Comparison of ENCODE assay signal across 8 cellular contexts in genomic region chr5:180494060-180494509, GRCh38. TPM values are rescaled to one million over a fixed set of nuclear protein-coding genes. Genes with fewer than 3 reads are reported as not detected.
A peak's percentile ranks its signal among the peaks of the same experiment; 100 is the strongest.
DNase-seq lines count a peak whose midpoint lies in the region; ATAC-seq and TF ChIP-seq lines count a peak whose summit lies in the region.

CNOT6 (plus strand) TSS chr5:180494379; CDS start chr5:180529277, 34,898 bp downstream.

- peaks cover 8% of the 10 kb centered on the region for H3K9me3 Mint-ChIP-seq in WTC11

- peaks cover 44% of the 10 kb centered on the region for H4K20me1 ChIP-seq in smooth muscle cell (ENCODE audit: low read depth)

- CTCF ChIA-PET in WTC11 (lab: Charles Lee), result interaction anchor here (0.5 to 1.4 kb wide), 3 partner anchors 85 to 180 kb away, joined by 3 to 5 read pairs (median 3); no protein-coding TSS in a partner anchor

- POLR2A ChIA-PET in WTC11 (lab: Charles Lee), result interaction anchor here (0.7 kb wide), 1 partner anchor 482 kb away, joined by 3 read pairs; no protein-coding TSS in a partner anchor

- H3K27ac Mint-ChIP-seq in WTC11, result peak within 1 kb of the TSS; percentile 96

- H3K27me3 Mint-ChIP-seq in WTC11 (ENCODE audit: low read depth), result no peaks in the 10 kb centered on the region

- H3K27me3 ChIP-seq in smooth muscle cell (ENCODE audit: low read depth), result no peaks in the 10 kb centered on the region

- no peaks in the 10 kb centered on the region for H3F3A ChIP-seq in smooth muscle cell (ENCODE audit: low read depth)

- peak within 1 kb of the TSS; percentile 67 for H2AFZ ChIP-seq in smooth muscle cell (ENCODE audit: low read depth)

- peaks cover 18% of the 10 kb centered on the region for H3K4me1 ChIP-seq in smooth muscle cell (ENCODE audit: low read depth)

- H3K4me2 ChIP-seq in smooth muscle cell, result peak within 1 kb of the TSS; percentile 94

- no peaks in the 10 kb centered on the region for H3K9me3 ChIP-seq in smooth muscle cell (replicated peaks; ENCODE audit: low read depth)

- peak; percentile 76 for TF ChIP-seq POLR2A in GM18951 (IDR thresholded peaks at IDR 0.05; ENCODE audit: extremely low read depth, insufficient read depth, insufficient read length)

- H3K4me1 Mint-ChIP-seq in WTC11, result peaks cover 40% of the 10 kb centered on the region

- H3K36me3 ChIP-seq in smooth muscle cell (ENCODE audit: low read depth), result no peaks in the 10 kb centered on the region

- WGBS in smooth muscle cell (ENCODE audit: low lambda C conversion rate), result under 1% methylated on average over 34 of the region's 56 CpGs

- DNase-seq in AG08395 (ENCODE audit: low spot score) (peak; percentile 98), NCI-H2227 treated with DMSO at 0.1 percent for 48 hours (lab: John Stamatoyannopoulos, UW) (peak; percentile 79), WTC11 (ENCODE audit: low spot score) (peak; percentile 90), cardiac fibroblast (ENCODE audit: low read depth in 2 of 2) (peak; percentile 93 to 98), iPS-NIHi7 (ENCODE audit: extremely low spot score) (peak; percentile 98), smooth muscle cell (lab: John Stamatoyannopoulos, UW; ENCODE audit: unreplicated experiment) (peak; percentile 81)

- H3K4me3 ChIP-seq in cardiac fibroblast (replicated peaks in 1 of 2; ENCODE audit: low read depth in 2 of 2, low read length in 2 of 2) (peak within 1 kb of the TSS; percentile 90 to 95), smooth muscle cell (peak within 1 kb of the TSS; percentile 94)

- peaks cover 20% of the 10 kb centered on the region for H3K36me3 Mint-ChIP-seq in WTC11

- TF ChIP-seq CTCF in WTC11 (IDR thresholded peaks at IDR 0.05), result no peak
- no peak for TF ChIP-seq CTCF in cardiac fibroblast (IDR thresholded peaks at IDR 0.05; ENCODE audit: low read depth, low read length)
- TF ChIP-seq CTCF in smooth muscle cell (IDR thresholded peaks at IDR 0.05; ENCODE audit: borderline replicate concordance, insufficient read depth, poor library complexity, severe bottlenecking), result no peak

- in situ Hi-C loops in GM18951 (cut with MboI; ENCODE audit: low sequenced_read_pairs, unreplicated experiment), result no loop called here

- peaks cover 47% of the 10 kb centered on the region for H3K79me2 ChIP-seq in smooth muscle cell (ENCODE audit: low read depth)

- ATAC-seq in HG03175 (IDR thresholded peaks at IDR 0.05; ENCODE audit: unreplicated experiment) (peak; percentile 91), WTC11 (peak; percentile 82)

- H3K4me3 Mint-ChIP-seq in WTC11, result peak within 1 kb of the TSS; percentile 87

- peak within 1 kb of the TSS; percentile 87 for H3K27ac ChIP-seq in smooth muscle cell (ENCODE audit: low read depth)

- peak within 1 kb of the TSS; percentile 95 for H3K9ac ChIP-seq in smooth muscle cell (ENCODE audit: low read depth)

TF ChIP-seq in WTC11, 78 proteins besides CTCF, POLR2A, EP300 and RAD21 (continues in another document):
- no peak for TF ChIP-seq ZNF219 (CRISPR knock-in tag; IDR thresholded peaks at IDR 0.05; ENCODE audit: borderline replicate concordance)
- TF ChIP-seq TEAD1 (CRISPR knock-in tag; IDR thresholded peaks at IDR 0.05), result 0 out of 2 replicates have a peak, but pooled peaks have one; percentile 68
- TF ChIP-seq RORB (CRISPR knock-in tag; IDR thresholded peaks at IDR 0.05), result no peak
- TF ChIP-seq EMX1 (CRISPR knock-in tag; IDR thresholded peaks at IDR 0.05), result no peak
- peak; percentile 38; the same call in 1 of the 2 replicates for TF ChIP-seq USF2 (CRISPR knock-in tag; IDR thresholded peaks at IDR 0.05)
- TF ChIP-seq AR (CRISPR knock-in tag; IDR thresholded peaks at IDR 0.05), result no peak
- TF ChIP-seq E2F1 (CRISPR knock-in tag; IDR thresholded peaks at IDR 0.05), result 0 out of 2 replicates have a peak, but pooled peaks have one; percentile 7
- no peak for TF ChIP-seq ZNF671 (CRISPR knock-in tag; IDR thresholded peaks at IDR 0.05)
- no peak for TF ChIP-seq ESRRA (CRISPR knock-in tag; IDR thresholded peaks at IDR 0.05; ENCODE audit: borderline replicate concordance)
- TF ChIP-seq SP1 (CRISPR knock-in tag; conservative IDR thresholded peaks at IDR 0.05), result peak; percentile 100
- no peak for TF ChIP-seq ZNF121 (CRISPR knock-in tag; IDR thresholded peaks at IDR 0.05)
- no peak for TF ChIP-seq TCF7 (CRISPR knock-in tag; IDR thresholded peaks at IDR 0.05; ENCODE audit: low read depth)
- TF ChIP-seq ARID4B (CRISPR knock-in tag; IDR thresholded peaks at IDR 0.05; ENCODE audit: borderline replicate concordance), result no peak
- peak; percentile 75; the same call in 1 of the 2 replicates for TF ChIP-seq ERG (CRISPR knock-in tag; IDR thresholded peaks at IDR 0.05)

RNA-seq across cellular contexts. Expression of gene CNOT6, which starts in this region (rescaled TPM):
- total RNA-seq in WTC11 (2021), result 39.9 to 42.1 TPM (median 41.0 TPM) in 3 replicates
- total RNA-seq in smooth muscle cell, result 19.1 and 19.7 TPM in 2 replicates
- polyA plus RNA-seq in smooth muscle cell, result 6.2 and 6.6 TPM in 2 replicates

Comparison
In these comparisons a context has a peak if more than half of its experiments do, and no peak if none do; other contexts are left out.
1. Peak in every context shown above with its lines: DNase-seq, ATAC-seq, H3K4me3 ChIP-seq and H3K27ac ChIP-seq.